1 cellular context compared by ENCODE assay signal in genomic region chr17:73288534-73289302, GRCh38.
A peak's percentile ranks its signal among the peaks of the same experiment; 100 is the strongest.
TF ChIP-seq lines count a peak whose summit lies in the region.

No MANE protein-coding gene starts in this region.

TF ChIP-seq in HEK293, 187 proteins besides CTCF, POLR2A, EP300 and RAD21 (continued from another document):
- peak; percentile 33; the same call in 1 of the 2 replicates for TF ChIP-seq INSM2 (tag by site-specific recombination; IDR thresholded peaks at IDR 0.05)
- TF ChIP-seq ZNF600 (tag by site-specific recombination; IDR thresholded peaks at IDR 0.05) = peak; percentile 90
- TF ChIP-seq SP7 (tag by site-specific recombination; IDR thresholded peaks at IDR 0.05) = 0 out of 2 replicates have a peak, but pooled peaks have one; percentile 18
- no peak for TF ChIP-seq ZNF140 (tag by site-specific recombination; IDR thresholded peaks at IDR 0.05)
- no peak for TF ChIP-seq ZNF433 (tag by site-specific recombination; IDR thresholded peaks at IDR 0.05; ENCODE audit: low read depth)
- TF ChIP-seq EGR2 (tag by site-specific recombination; IDR thresholded peaks at IDR 0.05; ENCODE audit: low read depth) = peak; percentile 98
- TF ChIP-seq ZNF133 (tag by site-specific recombination; IDR thresholded peaks at IDR 0.05) = no peak
- no peak for TF ChIP-seq ZBTB20 (tag by site-specific recombination; IDR thresholded peaks at IDR 0.05)
- TF ChIP-seq ELK4 (IDR thresholded peaks at IDR 0.05; ENCODE audit: borderline replicate concordance, low read depth, low read length) = no peak
- TF ChIP-seq ZNF837 (tag by site-specific recombination; IDR thresholded peaks at IDR 0.05) = no peak
- no peak for TF ChIP-seq ZNF529 (tag by site-specific recombination; IDR thresholded peaks at IDR 0.05; ENCODE audit: insufficient replicate concordance)
- no peak for TF ChIP-seq ZNF571 (tag by site-specific recombination; IDR thresholded peaks at IDR 0.05)
- no peak for TF ChIP-seq ZNF416 (tag by site-specific recombination; IDR thresholded peaks at IDR 0.05)
- no peak for TF ChIP-seq WT1 (tag by site-specific recombination; IDR thresholded peaks at IDR 0.05)
- TF ChIP-seq ZNF654 (tag by site-specific recombination; IDR thresholded peaks at IDR 0.05; ENCODE audit: low read depth) = no peak
- TF ChIP-seq, protein P1, sequence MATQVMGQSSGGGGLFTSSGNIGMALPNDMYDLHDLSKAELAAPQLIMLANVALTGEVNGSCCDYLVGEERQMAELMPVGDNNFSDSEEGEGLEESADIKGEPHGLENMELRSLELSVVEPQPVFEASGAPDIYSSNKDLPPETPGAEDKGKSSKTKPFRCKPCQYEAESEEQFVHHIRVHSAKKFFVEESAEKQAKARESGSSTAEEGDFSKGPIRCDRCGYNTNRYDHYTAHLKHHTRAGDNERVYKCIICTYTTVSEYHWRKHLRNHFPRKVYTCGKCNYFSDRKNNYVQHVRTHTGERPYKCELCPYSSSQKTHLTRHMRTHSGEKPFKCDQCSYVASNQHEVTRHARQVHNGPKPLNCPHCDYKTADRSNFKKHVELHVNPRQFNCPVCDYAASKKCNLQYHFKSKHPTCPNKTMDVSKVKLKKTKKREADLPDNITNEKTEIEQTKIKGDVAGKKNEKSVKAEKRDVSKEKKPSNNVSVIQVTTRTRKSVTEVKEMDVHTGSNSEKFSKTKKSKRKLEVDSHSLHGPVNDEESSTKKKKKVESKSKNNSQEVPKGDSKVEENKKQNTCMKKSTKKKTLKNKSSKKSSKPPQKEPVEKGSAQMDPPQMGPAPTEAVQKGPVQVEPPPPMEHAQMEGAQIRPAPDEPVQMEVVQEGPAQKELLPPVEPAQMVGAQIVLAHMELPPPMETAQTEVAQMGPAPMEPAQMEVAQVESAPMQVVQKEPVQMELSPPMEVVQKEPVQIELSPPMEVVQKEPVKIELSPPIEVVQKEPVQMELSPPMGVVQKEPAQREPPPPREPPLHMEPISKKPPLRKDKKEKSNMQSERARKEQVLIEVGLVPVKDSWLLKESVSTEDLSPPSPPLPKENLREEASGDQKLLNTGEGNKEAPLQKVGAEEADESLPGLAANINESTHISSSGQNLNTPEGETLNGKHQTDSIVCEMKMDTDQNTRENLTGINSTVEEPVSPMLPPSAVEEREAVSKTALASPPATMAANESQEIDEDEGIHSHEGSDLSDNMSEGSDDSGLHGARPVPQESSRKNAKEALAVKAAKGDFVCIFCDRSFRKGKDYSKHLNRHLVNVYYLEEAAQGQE (tag by site-specific recombination; IDR thresholded peaks at IDR 0.05) = 0 out of 2 replicates have a peak, but pooled peaks have one; percentile 44
- TF ChIP-seq KLF1 (tag by site-specific recombination; IDR thresholded peaks at IDR 0.05) = peak; percentile 21
- TF ChIP-seq ZNF621 (tag by site-specific recombination; IDR thresholded peaks at IDR 0.05) = no peak
- no peak for TF ChIP-seq ZNF148 (tag by site-specific recombination; IDR thresholded peaks at IDR 0.05; ENCODE audit: borderline replicate concordance)
- peak; percentile 41; the same call in 1 of the 2 replicates for TF ChIP-seq SP2 (tag by site-specific recombination; IDR thresholded peaks at IDR 0.05)
- TF ChIP-seq, protein P2, sequence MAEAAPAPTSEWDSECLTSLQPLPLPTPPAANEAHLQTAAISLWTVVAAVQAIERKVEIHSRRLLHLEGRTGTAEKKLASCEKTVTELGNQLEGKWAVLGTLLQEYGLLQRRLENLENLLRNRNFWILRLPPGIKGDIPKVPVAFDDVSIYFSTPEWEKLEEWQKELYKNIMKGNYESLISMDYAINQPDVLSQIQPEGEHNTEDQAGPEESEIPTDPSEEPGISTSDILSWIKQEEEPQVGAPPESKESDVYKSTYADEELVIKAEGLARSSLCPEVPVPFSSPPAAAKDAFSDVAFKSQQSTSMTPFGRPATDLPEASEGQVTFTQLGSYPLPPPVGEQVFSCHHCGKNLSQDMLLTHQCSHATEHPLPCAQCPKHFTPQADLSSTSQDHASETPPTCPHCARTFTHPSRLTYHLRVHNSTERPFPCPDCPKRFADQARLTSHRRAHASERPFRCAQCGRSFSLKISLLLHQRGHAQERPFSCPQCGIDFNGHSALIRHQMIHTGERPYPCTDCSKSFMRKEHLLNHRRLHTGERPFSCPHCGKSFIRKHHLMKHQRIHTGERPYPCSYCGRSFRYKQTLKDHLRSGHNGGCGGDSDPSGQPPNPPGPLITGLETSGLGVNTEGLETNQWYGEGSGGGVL (tag by site-specific recombination; IDR thresholded peaks at IDR 0.05) = peak; percentile 61; the same call in 1 of the 2 replicates
- no peak for TF ChIP-seq YY2 (tag by site-specific recombination; IDR thresholded peaks at IDR 0.05)
- no peak for TF ChIP-seq FEZF1 (tag by site-specific recombination; IDR thresholded peaks at IDR 0.05)
- no peak for TF ChIP-seq ZNF221 (tag by site-specific recombination; IDR thresholded peaks at IDR 0.05; ENCODE audit: borderline replicate concordance)
- no peak for TF ChIP-seq ZNF510 (tag by site-specific recombination; IDR thresholded peaks at IDR 0.05; ENCODE audit: insufficient replicate concordance)
- peak; percentile 79 for TF ChIP-seq ZNF341 (tag by site-specific recombination; IDR thresholded peaks at IDR 0.05; ENCODE audit: low read depth)
- no peak for TF ChIP-seq KLF10 (tag by site-specific recombination; IDR thresholded peaks at IDR 0.05)
- TF ChIP-seq KLF9 (tag by site-specific recombination; IDR thresholded peaks at IDR 0.05; ENCODE audit: low read depth) = no peak
- TF ChIP-seq ZNF362 (tag by site-specific recombination; IDR thresholded peaks at IDR 0.05) = no peak
- no peak for TF ChIP-seq ZSCAN23 (tag by site-specific recombination; IDR thresholded peaks at IDR 0.05)
